2 cellular contexts compared by ENCODE assay signal in the genomic region with DNA sequence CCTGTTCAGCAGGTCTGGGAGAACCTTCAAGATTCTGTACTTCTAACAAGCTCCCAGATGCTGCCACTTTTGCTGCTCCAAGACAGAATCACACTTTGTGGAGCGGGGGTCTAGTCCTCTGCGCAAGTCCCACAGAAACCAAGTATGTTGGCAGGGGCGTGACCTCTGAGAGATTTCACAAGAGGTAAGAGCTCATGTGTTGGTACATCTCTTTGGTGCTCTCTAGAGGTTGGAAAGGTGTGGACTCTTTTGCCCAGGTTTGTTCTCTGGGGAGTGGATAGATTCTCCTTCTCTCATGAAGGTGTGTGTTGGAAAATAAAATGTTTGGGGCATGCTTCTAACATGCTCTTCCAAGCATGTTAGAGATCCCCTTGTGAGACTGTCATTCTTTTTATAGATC.
TF ChIP-seq lines count a peak whose summit lies in the region.

No MANE protein-coding gene starts in this region.

TF ChIP-seq in H1, 55 proteins besides CTCF, POLR2A, EP300 and RAD21 (continued from another document):
- TF ChIP-seq BCL11A (IDR thresholded peaks at IDR 0.05; ENCODE audit: low read depth in 2 of 2, low read length in 2 of 2), result no peak
- TF ChIP-seq TEAD4 (IDR thresholded peaks at IDR 0.05; ENCODE audit: low read depth, low read length), result no peak
TF ChIP-seq in H1: peak in this region for 1.

TF ChIP-seq in liver, 16 proteins besides CTCF, POLR2A, EP300 and RAD21 (continued from another document):
- TF ChIP-seq, protein P1, sequence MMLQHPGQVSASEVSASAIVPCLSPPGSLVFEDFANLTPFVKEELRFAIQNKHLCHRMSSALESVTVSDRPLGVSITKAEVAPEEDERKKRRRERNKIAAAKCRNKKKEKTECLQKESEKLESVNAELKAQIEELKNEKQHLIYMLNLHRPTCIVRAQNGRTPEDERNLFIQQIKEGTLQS (IDR thresholded peaks at IDR 0.05), result no peak
- TF ChIP-seq, protein P2, sequence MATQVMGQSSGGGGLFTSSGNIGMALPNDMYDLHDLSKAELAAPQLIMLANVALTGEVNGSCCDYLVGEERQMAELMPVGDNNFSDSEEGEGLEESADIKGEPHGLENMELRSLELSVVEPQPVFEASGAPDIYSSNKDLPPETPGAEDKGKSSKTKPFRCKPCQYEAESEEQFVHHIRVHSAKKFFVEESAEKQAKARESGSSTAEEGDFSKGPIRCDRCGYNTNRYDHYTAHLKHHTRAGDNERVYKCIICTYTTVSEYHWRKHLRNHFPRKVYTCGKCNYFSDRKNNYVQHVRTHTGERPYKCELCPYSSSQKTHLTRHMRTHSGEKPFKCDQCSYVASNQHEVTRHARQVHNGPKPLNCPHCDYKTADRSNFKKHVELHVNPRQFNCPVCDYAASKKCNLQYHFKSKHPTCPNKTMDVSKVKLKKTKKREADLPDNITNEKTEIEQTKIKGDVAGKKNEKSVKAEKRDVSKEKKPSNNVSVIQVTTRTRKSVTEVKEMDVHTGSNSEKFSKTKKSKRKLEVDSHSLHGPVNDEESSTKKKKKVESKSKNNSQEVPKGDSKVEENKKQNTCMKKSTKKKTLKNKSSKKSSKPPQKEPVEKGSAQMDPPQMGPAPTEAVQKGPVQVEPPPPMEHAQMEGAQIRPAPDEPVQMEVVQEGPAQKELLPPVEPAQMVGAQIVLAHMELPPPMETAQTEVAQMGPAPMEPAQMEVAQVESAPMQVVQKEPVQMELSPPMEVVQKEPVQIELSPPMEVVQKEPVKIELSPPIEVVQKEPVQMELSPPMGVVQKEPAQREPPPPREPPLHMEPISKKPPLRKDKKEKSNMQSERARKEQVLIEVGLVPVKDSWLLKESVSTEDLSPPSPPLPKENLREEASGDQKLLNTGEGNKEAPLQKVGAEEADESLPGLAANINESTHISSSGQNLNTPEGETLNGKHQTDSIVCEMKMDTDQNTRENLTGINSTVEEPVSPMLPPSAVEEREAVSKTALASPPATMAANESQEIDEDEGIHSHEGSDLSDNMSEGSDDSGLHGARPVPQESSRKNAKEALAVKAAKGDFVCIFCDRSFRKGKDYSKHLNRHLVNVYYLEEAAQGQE (IDR thresholded peaks at IDR 0.05), result no peak
- TF ChIP-seq FOXA2 (IDR thresholded peaks at IDR 0.05) (no peak), YY1 (IDR thresholded peaks at IDR 0.05) (no peak), JUND (IDR thresholded peaks at IDR 0.05) (no peak), GABPA (IDR thresholded peaks at IDR 0.05 in 1 of 2, conservative IDR thresholded peaks at IDR 0.05 in 1 of 2) (no peak), HNF4A (conservative IDR thresholded peaks at IDR 0.05) (no peak), RXRA (IDR thresholded peaks at IDR 0.05) (no peak), TAF1 (conservative IDR thresholded peaks at IDR 0.05) (no peak)
